8 cellular contexts compared by ENCODE assay signal in genomic region chr3:127674099-127674792, GRCh38. TPM values are rescaled to one million over a fixed set of nuclear protein-coding genes. Genes with fewer than 3 reads are reported as not detected.
A peak's percentile ranks its signal among the peaks of the same experiment; 100 is the strongest.
DNase-seq lines count a peak whose midpoint lies in the region; ATAC-seq and TF ChIP-seq lines count a peak whose summit lies in the region.

No MANE protein-coding gene starts in this region.

- no peaks in the 10 kb centered on the region for H3K4me1 ChIP-seq in iPS-20b (ENCODE audit: insufficient read depth, low read length)
- H3K4me1 ChIP-seq in skeletal muscle tissue (ENCODE audit: control insufficient read depth in 3 of 3, insufficient read depth in 3 of 3, low read length in 3 of 3) = peaks cover 18 to 55% (median 39%) of the 10 kb centered on the region in 3 donors

- H3K36me3 Mint-ChIP-seq in activated T-helper 17 cell treated with anti-CD3 and anti-CD28 coated beads, Interleukin-2, amount 50 U/mL, for 72 hours (ENCODE audit: low read depth) = peaks cover 7% of the 10 kb centered on the region

- H3K36me3 ChIP-seq in iPS-20b (ENCODE audit: insufficient read depth, low read depth, low read length) = no peaks in the 10 kb centered on the region
- H3K36me3 ChIP-seq in skeletal muscle tissue (ENCODE audit: control insufficient read depth in 3 of 3, insufficient read depth in 3 of 3, low read length in 3 of 3) = peaks cover 24 to 35% (median 33%) of the 10 kb centered on the region in 3 donors

- H3K27ac ChIP-seq in iPS-20b (ENCODE audit: low read length) = no peak overlapping the region
- no peak overlapping the region for H3K27ac ChIP-seq in skeletal muscle tissue (ENCODE audit: low read depth, low read length)

- peaks cover 23% of the 10 kb centered on the region for H3K4me1 Mint-ChIP-seq in activated T-helper 17 cell treated with anti-CD3 and anti-CD28 coated beads, Interleukin-2, amount 50 U/mL, for 72 hours

- H3K27me3 ChIP-seq in iPS-20b (ENCODE audit: insufficient read depth, low read length) (peaks cover 27% of the 10 kb centered on the region), skeletal muscle tissue (ENCODE audit: control insufficient read depth in 3 of 3, insufficient read depth in 3 of 3, low read length in 3 of 3) (no peaks in the 10 kb centered on the region)

- H3K27ac Mint-ChIP-seq in activated T-helper 17 cell treated with anti-CD3 and anti-CD28 coated beads, Interleukin-2, amount 50 U/mL, for 72 hours = peak overlapping the region; percentile 75

- H3K4me3 ChIP-seq in HFF-Myc (replicated peaks; ENCODE audit: low read depth, low read length) (peak overlapping the region; percentile 54), iPS-20b (ENCODE audit: low read length) (peak overlapping the region; percentile 76; the same call in 1 of the 2 replicates), skeletal muscle tissue (ENCODE audit: low read length in 3 of 3) (peak overlapping the region; percentile 68 to 89 (median 84))

- H3K9me3 ChIP-seq in iPS-20b (ENCODE audit: insufficient read depth, low read depth, low read length) (no peaks in the 10 kb centered on the region), skeletal muscle tissue (ENCODE audit: control insufficient read depth in 3 of 3, low read length in 3 of 3) (no peaks in the 10 kb centered on the region)

- no peak for ATAC-seq in activated T-helper 17 cell treated with anti-CD3 and anti-CD28 coated beads, Interleukin-2, amount 50 U/mL, for 72 hours (replicated peaks)
- ATAC-seq in HG03354 (IDR thresholded peaks at IDR 0.05; ENCODE audit: poor library complexity, severe bottlenecking, unreplicated experiment) (no peak), HG02938 (IDR thresholded peaks at IDR 0.05; ENCODE audit: unreplicated experiment) (no peak)

- DNase-seq in HFF-Myc (ENCODE audit: extremely low read depth, low read depth) (no peak), GOT3 (lab: John Stamatoyannopoulos, UW) (no peak), activated gamma-delta T cell (lab: John Stamatoyannopoulos, UW) (no peak)

- no peak for TF ChIP-seq CTCF in HFF-Myc (IDR thresholded peaks at IDR 0.05; ENCODE audit: low read depth, low read length, missing control alignments)

- H3K4me3 Mint-ChIP-seq in activated T-helper 17 cell treated with anti-CD3 and anti-CD28 coated beads, Interleukin-2, amount 50 U/mL, for 72 hours = peak overlapping the region; percentile 89

- H3K9me3 Mint-ChIP-seq in activated T-helper 17 cell treated with anti-CD3 and anti-CD28 coated beads, Interleukin-2, amount 50 U/mL, for 72 hours = no peaks in the 10 kb centered on the region

- no peaks in the 10 kb centered on the region for H3K27me3 Mint-ChIP-seq in activated T-helper 17 cell treated with anti-CD3 and anti-CD28 coated beads, Interleukin-2, amount 50 U/mL, for 72 hours

- H3K9ac ChIP-seq in iPS-20b (ENCODE audit: low read depth, low read length) (no peak overlapping the region), skeletal muscle tissue (ENCODE audit: low read depth in 1 of 3, low read length in 3 of 3) (peak overlapping the region; percentile 77 to 85 (median 81))

RNA-seq across cellular contexts. Expression of gene ABTB1, which starts 1.5 kb away (rescaled TPM):
- total RNA-seq in activated T-helper 17 cell treated with anti-CD3 and anti-CD28 coated beads, Interleukin-2, amount 50 U/mL, for 72 hours = 10 to 100 TPM; 16.1 to 23.6 TPM
- 6.3 TPM for total RNA-seq in skeletal muscle tissue

RNA-seq across cellular contexts. Expression of gene PODXL2, which starts 45.3 kb away (rescaled TPM):
- 1 to 10 TPM in 1 of 2 donors, under 1 TPM in 1; 0.69 to 1.4 TPM for total RNA-seq in activated T-helper 17 cell treated with anti-CD3 and anti-CD28 coated beads, Interleukin-2, amount 50 U/mL, for 72 hours
- 4.2 TPM for total RNA-seq in skeletal muscle tissue
